ENCODE assay signal across 12 cellular contexts in genomic region chr21:37458669-37459276, GRCh38.
A peak's percentile ranks its signal among the peaks of the same experiment; 100 is the strongest.
DNase-seq lines count a peak whose midpoint lies in the region; ATAC-seq, FAIRE-seq and TF ChIP-seq lines count a peak whose summit lies in the region.
"Had no signal": no experiment of that assay in that cellular context is flagged by ENCODE, and none has a peak within 500 bp of the region (broad histone marks: within the 10 kb centered on the region; RNA-seq: fewer than 3 reads in every experiment).

No MANE protein-coding gene starts in this region.

- WGBS in mesodermal cell (ENCODE audit: insufficient coverage in 2 of 2), 2 experiments: 93 to 95% methylated on average over 3 of the region's 7 CpGs

- no peaks in the 10 kb centered on the region for H3K27me3 ChIP-seq in BLaER1 treated with 17β-estradiol and CSF1 and Interleukin-3, amounts not matched to agents 10 nM and 100 nM

- H3K36me3 ChIP-seq in BLaER1 treated with 17β-estradiol and CSF1 and Interleukin-3, amounts not matched to agents 10 nM and 100 nM: peaks cover 11 to 43% (median 21%) of the 10 kb centered on the region in 11 experiments; a peak in 21 of 22 replicates
- H3K36me3 ChIP-seq in mesodermal cell (ENCODE audit: control insufficient read depth, insufficient read depth, low read length): no peaks in the 10 kb centered on the region

- H3K4me1 ChIP-seq in BLaER1 treated with 17β-estradiol and CSF1 and Interleukin-3, amounts not matched to agents 10 nM and 100 nM: peaks cover 30 to 70% (median 59%) of the 10 kb centered on the region in 10 experiments
- H3K4me1 ChIP-seq in mesodermal cell (ENCODE audit: control insufficient read depth, insufficient read depth, low read length, poor library complexity, severe bottlenecking): peaks cover 32% of the 10 kb centered on the region

- FAIRE-seq in frontal cortex (lab: Jason Lieb, UNC): no peak

- H3K36me3 Mint-ChIP-seq in HFFc6 (ENCODE audit: low read depth): no peaks in the 10 kb centered on the region; the same call in 1 of the 2 replicates
- peaks cover 7% of the 10 kb centered on the region for H3K36me3 Mint-ChIP-seq in activated naive CD8-positive, alpha-beta T cell treated with anti-CD3 and anti-CD28 coated beads, Interleukin-2, amount 50 U/mL, for 24 hours (ENCODE audit: low read depth)
- H3K36me3 Mint-ChIP-seq: stimulated activated memory B cell treated with anti-CD40 and anti-IgM and Interleukin-4, amounts not matched to agents 10 μg/mL and 1 μg/mL and 100 μg/mL, for 72 hours had no signal

- peak overlapping the region; percentile 64 for H3K27ac Mint-ChIP-seq in HFFc6
- peak overlapping the region; percentile 39 for H3K27ac Mint-ChIP-seq in activated naive CD8-positive, alpha-beta T cell treated with anti-CD3 and anti-CD28 coated beads, Interleukin-2, amount 50 U/mL, for 24 hours
- H3K27ac Mint-ChIP-seq: stimulated activated memory B cell treated with anti-CD40 and anti-IgM and Interleukin-4, amounts not matched to agents 10 μg/mL and 1 μg/mL and 100 μg/mL, for 72 hours had no signal

- peaks cover 61 to 100% (median 98%) of the 10 kb centered on the region in 11 experiments for H4K20me1 ChIP-seq in BLaER1 treated with 17β-estradiol and CSF1 and Interleukin-3, amounts not matched to agents 10 nM and 100 nM

- peaks cover 5% of the 10 kb centered on the region; the same call in 1 of the 2 replicates for H3K27me3 Mint-ChIP-seq in HFFc6 (ENCODE audit: insufficient read depth)
- no peaks in the 10 kb centered on the region for H3K27me3 Mint-ChIP-seq in activated naive CD8-positive, alpha-beta T cell treated with anti-CD3 and anti-CD28 coated beads, Interleukin-2, amount 50 U/mL, for 24 hours
- H3K27me3 Mint-ChIP-seq: stimulated activated memory B cell treated with anti-CD40 and anti-IgM and Interleukin-4, amounts not matched to agents 10 μg/mL and 1 μg/mL and 100 μg/mL, for 72 hours had no signal

- DNase-seq in HFFc6 (no peak), GOT3 (lab: John Stamatoyannopoulos, UW) (no peak), NCI-H2227 (lab: John Stamatoyannopoulos, UW; ENCODE audit: unreplicated experiment) (no peak), frontal cortex (ENCODE audit: low spot score in 2 of 2) (no peak), NCI-H524 treated with DMSO at 0.1 percent for 48 hours (lab: John Stamatoyannopoulos, UW) (no peak)
- DNase-seq in activated naive CD8-positive, alpha-beta T cell treated with anti-CD3 and anti-CD28 coated beads, Interleukin-2, amount 50 U/mL, for 24 hours: no peak
- DNase-seq: activated gamma-delta T cell, left cardiac atrium had no signal

- H3K4me3 ChIP-seq in BLaER1 treated with 17β-estradiol and CSF1 and Interleukin-3, amounts not matched to agents 10 nM and 100 nM: no peak overlapping the region
- H3K4me3 ChIP-seq in mesodermal cell (ENCODE audit: extremely low read depth, insufficient read depth, low read length, poor library complexity, severe bottlenecking): no peak overlapping the region

- TF ChIP-seq CTCF in HFFc6 (IDR thresholded peaks at IDR 0.05): no peak

- H3K4me2 ChIP-seq in BLaER1 treated with 17β-estradiol and CSF1 and Interleukin-3, amounts not matched to agents 10 nM and 100 nM: peak overlapping the region; percentile 14 to 71 (median 45)

- H3K9me3 Mint-ChIP-seq in HFFc6: no peaks in the 10 kb centered on the region
- H3K9me3 Mint-ChIP-seq in activated naive CD8-positive, alpha-beta T cell treated with anti-CD3 and anti-CD28 coated beads, Interleukin-2, amount 50 U/mL, for 24 hours: no peaks in the 10 kb centered on the region
- H3K9me3 Mint-ChIP-seq: stimulated activated memory B cell treated with anti-CD40 and anti-IgM and Interleukin-4, amounts not matched to agents 10 μg/mL and 1 μg/mL and 100 μg/mL, for 72 hours had no signal

- no peak overlapping the region for H3K9ac ChIP-seq in BLaER1 treated with 17β-estradiol and CSF1 and Interleukin-3, amounts not matched to agents 10 nM and 100 nM

- H3K27ac ChIP-seq in BLaER1 treated with 17β-estradiol and CSF1 and Interleukin-3, amounts not matched to agents 10 nM and 100 nM: peak overlapping the region in 3 of 11 experiments; percentile 11 to 20 (median 14); a peak in 3 of 22 replicates
- H3K27ac ChIP-seq in mesodermal cell (ENCODE audit: low read depth, low read length, severe bottlenecking): peak overlapping the region; percentile 50

- peaks cover 0 to 8% (median 0%) of the 10 kb centered on the region in 11 experiments; a peak in 4 of 22 replicates for H3K9me3 ChIP-seq in BLaER1 treated with 17β-estradiol and CSF1 and Interleukin-3, amounts not matched to agents 10 nM and 100 nM (replicated peaks in 1 of 11)
- no peaks in the 10 kb centered on the region for H3K9me3 ChIP-seq in mesodermal cell (ENCODE audit: control insufficient read depth, low read length)

- ATAC-seq in activated naive CD8-positive, alpha-beta T cell treated with anti-CD3 and anti-CD28 coated beads, Interleukin-2, amount 50 U/mL, for 24 hours: no peak
- ATAC-seq: HCT116; stimulated activated memory B cell treated with anti-CD40 and anti-IgM and Interleukin-4, amounts not matched to agents 10 μg/mL and 1 μg/mL and 100 μg/mL, for 72 hours had no signal

- peaks cover 91% of the 10 kb centered on the region for H3K4me1 Mint-ChIP-seq in HFFc6 (ENCODE audit: low read depth)
- H3K4me1 Mint-ChIP-seq in activated naive CD8-positive, alpha-beta T cell treated with anti-CD3 and anti-CD28 coated beads, Interleukin-2, amount 50 U/mL, for 24 hours: peaks cover 90% of the 10 kb centered on the region

- no peak overlapping the region; the same call in 1 of the 2 replicates for H3K4me3 Mint-ChIP-seq in HFFc6
- no peak overlapping the region for H3K4me3 Mint-ChIP-seq in activated naive CD8-positive, alpha-beta T cell treated with anti-CD3 and anti-CD28 coated beads, Interleukin-2, amount 50 U/mL, for 24 hours
- H3K4me3 Mint-ChIP-seq: stimulated activated memory B cell treated with anti-CD40 and anti-IgM and Interleukin-4, amounts not matched to agents 10 μg/mL and 1 μg/mL and 100 μg/mL, for 72 hours had no signal
